ENCODE assay signal across 23 cellular contexts in genomic region chr12:76441016-76441415, GRCh38.
DNase-seq lines count a peak whose midpoint lies in the region; ATAC-seq lines count a peak whose summit lies in the region.
"Had no signal": no experiment of that assay in that cellular context is flagged by ENCODE, and none has a peak within 500 bp of the region (broad histone marks: within the 10 kb centered on the region; RNA-seq: fewer than 3 reads in every experiment).

No MANE protein-coding gene starts in this region.

- DNase-seq in activated naive CD4-positive, alpha-beta T cell (lab: John Stamatoyannopoulos, UW): no peak
- DNase-seq in NCI-H2171 (lab: John Stamatoyannopoulos, UW) (peak; percentile 85), HuH-7.5 (ENCODE audit: low spot score) (no peak), MV-4-11 (lab: John Stamatoyannopoulos, UW) (no peak)
- DNase-seq in stimulated activated naive B cell treated with anti-CD40 and anti-IgM and Interleukin-4, amounts not matched to agents 10 μg/mL and 1 μg/mL and 100 μg/mL, for 72 hours: no peak
- no peak for DNase-seq in stimulated activated naive CD4-positive, alpha-beta T cell (lab: John Stamatoyannopoulos, UW)
- DNase-seq: activated CD8-positive, alpha-beta T cell treated with anti-CD3 and anti-CD28 coated beads, Interleukin-2, amount 10 ng/mL, durations not matched to agents 7 days and 5 days; activated naive CD8-positive, alpha-beta T cell treated with anti-CD3 and anti-CD28 coated beads for 36 hours; CD8-positive, alpha-beta T cell; effector memory CD8-positive, alpha-beta T cell; Kasumi-1; left ventricle myocardium inferior; mesendoderm; NCI-H146; NCI-H526 treated with DMSO at 0.1 percent for 48 hours; Peyer's patch; SHP77; stimulated activated naive CD8-positive, alpha-beta T cell treated with anti-CD3 and anti-CD28 coated beads, Interleukin-15, amount 100 ng/mL, for 72 hours; T-helper 2 cell; uterus had no signal

- H3K27ac Mint-ChIP-seq in activated naive CD4-positive, alpha-beta T cell treated with anti-CD3 and anti-CD28 coated beads, Interleukin-2, amount 50 U/mL, for 24 hours: peak overlapping the region; percentile 19
- H3K27ac Mint-ChIP-seq in activated T-helper 17 cell treated with anti-CD3 and anti-CD28 coated beads, Interleukin-2, amount 50 U/mL, for 72 hours: peak overlapping the region; percentile 73
- H3K27ac Mint-ChIP-seq in stimulated activated naive B cell treated with anti-CD40 and anti-IgM and Interleukin-4, amounts not matched to agents 10 μg/mL and 1 μg/mL and 100 μg/mL, for 72 hours: peak overlapping the region; percentile 11
- H3K27ac Mint-ChIP-seq: activated CD8-positive, alpha-beta T cell treated with anti-CD3 and anti-CD28 coated beads, Interleukin-2, amount 10 ng/mL, durations not matched to agents 7 days and 5 days; activated naive CD8-positive, alpha-beta T cell treated with anti-CD3 and anti-CD28 coated beads for 36 hours; CD8-positive, alpha-beta T cell; effector memory CD8-positive, alpha-beta T cell; neural progenitor cell; stimulated activated naive CD8-positive, alpha-beta T cell treated with anti-CD3 and anti-CD28 coated beads, Interleukin-15, amount 100 ng/mL, for 72 hours had no signal

- H3K27me3 Mint-ChIP-seq in activated naive CD4-positive, alpha-beta T cell treated with anti-CD3 and anti-CD28 coated beads, Interleukin-2, amount 50 U/mL, for 24 hours: no peaks in the 10 kb centered on the region
- no peaks in the 10 kb centered on the region for H3K27me3 Mint-ChIP-seq in activated T-helper 17 cell treated with anti-CD3 and anti-CD28 coated beads, Interleukin-2, amount 50 U/mL, for 72 hours
- H3K27me3 Mint-ChIP-seq in stimulated activated naive B cell treated with anti-CD40 and anti-IgM and Interleukin-4, amounts not matched to agents 10 μg/mL and 1 μg/mL and 100 μg/mL, for 72 hours: no peaks in the 10 kb centered on the region
- H3K27me3 Mint-ChIP-seq: activated naive CD8-positive, alpha-beta T cell treated with anti-CD3 and anti-CD28 coated beads for 36 hours; effector memory CD8-positive, alpha-beta T cell; stimulated activated naive CD8-positive, alpha-beta T cell treated with anti-CD3 and anti-CD28 coated beads, Interleukin-15, amount 100 ng/mL, for 72 hours had no signal

- peaks cover 46% of the 10 kb centered on the region for H3K4me1 Mint-ChIP-seq in activated naive CD4-positive, alpha-beta T cell treated with anti-CD3 and anti-CD28 coated beads, Interleukin-2, amount 50 U/mL, for 24 hours
- H3K4me1 Mint-ChIP-seq in activated T-helper 17 cell treated with anti-CD3 and anti-CD28 coated beads, Interleukin-2, amount 50 U/mL, for 72 hours: peaks cover 20% of the 10 kb centered on the region
- peaks cover 14 to 33% of the 10 kb centered on the region in 2 donors for H3K4me1 Mint-ChIP-seq in stimulated activated naive B cell treated with anti-CD40 and anti-IgM and Interleukin-4, amounts not matched to agents 10 μg/mL and 1 μg/mL and 100 μg/mL, for 72 hours
- H3K4me1 Mint-ChIP-seq: neural progenitor cell had no signal

- H3K36me3 Mint-ChIP-seq in activated naive CD4-positive, alpha-beta T cell treated with anti-CD3 and anti-CD28 coated beads, Interleukin-2, amount 50 U/mL, for 24 hours: peaks cover 25% of the 10 kb centered on the region
- H3K36me3 Mint-ChIP-seq in activated T-helper 17 cell treated with anti-CD3 and anti-CD28 coated beads, Interleukin-2, amount 50 U/mL, for 72 hours (ENCODE audit: low read depth): peaks cover 30% of the 10 kb centered on the region
- H3K36me3 Mint-ChIP-seq in stimulated activated naive B cell treated with anti-CD40 and anti-IgM and Interleukin-4, amounts not matched to agents 10 μg/mL and 1 μg/mL and 100 μg/mL, for 72 hours: peaks cover 16 to 32% of the 10 kb centered on the region in 2 donors

- H3K4me3 Mint-ChIP-seq in activated naive CD4-positive, alpha-beta T cell treated with anti-CD3 and anti-CD28 coated beads, Interleukin-2, amount 50 U/mL, for 24 hours: no peak overlapping the region
- H3K4me3 Mint-ChIP-seq in activated T-helper 17 cell treated with anti-CD3 and anti-CD28 coated beads, Interleukin-2, amount 50 U/mL, for 72 hours: no peak overlapping the region
- peak overlapping the region in 1 of 2 donors; percentile 12 for H3K4me3 Mint-ChIP-seq in stimulated activated naive B cell treated with anti-CD40 and anti-IgM and Interleukin-4, amounts not matched to agents 10 μg/mL and 1 μg/mL and 100 μg/mL, for 72 hours
- H3K4me3 Mint-ChIP-seq: activated CD8-positive, alpha-beta T cell treated with anti-CD3 and anti-CD28 coated beads, Interleukin-2, amount 10 ng/mL, durations not matched to agents 7 days and 5 days; activated naive CD8-positive, alpha-beta T cell treated with anti-CD3 and anti-CD28 coated beads for 36 hours; CD8-positive, alpha-beta T cell; effector memory CD8-positive, alpha-beta T cell; neural progenitor cell; stimulated activated naive CD8-positive, alpha-beta T cell treated with anti-CD3 and anti-CD28 coated beads, Interleukin-15, amount 100 ng/mL, for 72 hours had no signal

- ATAC-seq in activated T-helper 17 cell treated with anti-CD3 and anti-CD28 coated beads, Interleukin-2, amount 50 U/mL, for 72 hours (replicated peaks): no peak
- ATAC-seq in stimulated activated naive B cell treated with anti-CD40 and anti-IgM and Interleukin-4, amounts not matched to agents 10 μg/mL and 1 μg/mL and 100 μg/mL, for 72 hours (replicated peaks): no peak
- ATAC-seq: activated CD8-positive, alpha-beta T cell treated with anti-CD3 and anti-CD28 coated beads, Interleukin-2, amount 10 ng/mL, durations not matched to agents 7 days and 5 days; CD8-positive, alpha-beta T cell; effector memory CD8-positive, alpha-beta T cell; stimulated activated naive CD8-positive, alpha-beta T cell treated with anti-CD3 and anti-CD28 coated beads, Interleukin-15, amount 100 ng/mL, for 72 hours had no signal

- no peaks in the 10 kb centered on the region for H3K9me3 Mint-ChIP-seq in activated naive CD4-positive, alpha-beta T cell treated with anti-CD3 and anti-CD28 coated beads, Interleukin-2, amount 50 U/mL, for 24 hours
- no peaks in the 10 kb centered on the region for H3K9me3 Mint-ChIP-seq in activated T-helper 17 cell treated with anti-CD3 and anti-CD28 coated beads, Interleukin-2, amount 50 U/mL, for 72 hours
- H3K9me3 Mint-ChIP-seq in stimulated activated naive B cell treated with anti-CD40 and anti-IgM and Interleukin-4, amounts not matched to agents 10 μg/mL and 1 μg/mL and 100 μg/mL, for 72 hours: peaks cover 4% of the 10 kb centered on the region in 2 donors
- H3K9me3 Mint-ChIP-seq: effector memory CD8-positive, alpha-beta T cell had no signal

Comparison
In these comparisons a context has a peak if more than half of its experiments do, and no peak if none do; other contexts are left out.
1. H3K27ac Mint-ChIP-seq: peak in every context shown above with its lines; median percentile 73 in activated T-helper 17 cell treated with anti-CD3 and anti-CD28 coated beads, Interleukin-2, amount 50 U/mL, for 72 hours; 19 in activated naive CD4-positive, alpha-beta T cell treated with anti-CD3 and anti-CD28 coated beads, Interleukin-2, amount 50 U/mL, for 24 hours; 11 in stimulated activated naive B cell treated with anti-CD40 and anti-IgM and Interleukin-4, amounts not matched to agents 10 μg/mL and 1 μg/mL and 100 μg/mL, for 72 hours.